ENCODE assay signal across 1 cellular context in genomic region chr17:82300707-82301270, GRCh38.
A peak's percentile ranks its signal among the peaks of the same experiment; 100 is the strongest.
TF ChIP-seq lines count a peak whose summit lies in the region.

No MANE protein-coding gene starts in this region.

TF ChIP-seq in A549, 52 proteins besides CTCF, POLR2A, EP300 and RAD21 (continued from another document):
- no peak for TF ChIP-seq RNF2 (IDR thresholded peaks at IDR 0.05; ENCODE audit: borderline replicate concordance, low read depth)
- no peak for TF ChIP-seq JUNB (IDR thresholded peaks at IDR 0.05)
- no peak for TF ChIP-seq HEYL (CRISPR knock-in tag; IDR thresholded peaks at IDR 0.05)
- no peak for TF ChIP-seq HOXB13 (CRISPR knock-in tag; IDR thresholded peaks at IDR 0.05; ENCODE audit: low read depth)
- TF ChIP-seq BHLHE40 (IDR thresholded peaks at IDR 0.05; ENCODE audit: low read depth, low read length) = no peak
- TF ChIP-seq EHMT2 (IDR thresholded peaks at IDR 0.05; ENCODE audit: low read depth) = no peak
- no peak for TF ChIP-seq TP53 (CRISPR knock-in tag; IDR thresholded peaks at IDR 0.05)
- TF ChIP-seq SMC3 (IDR thresholded peaks at IDR 0.05) = peak; percentile 91
- TF ChIP-seq HOXB5 (CRISPR knock-in tag; IDR thresholded peaks at IDR 0.05) = peak; percentile 52; the same call in 1 of the 2 replicates
- TF ChIP-seq NPAS2 (CRISPR knock-in tag; IDR thresholded peaks at IDR 0.05; ENCODE audit: borderline replicate concordance) = no peak
- no peak for TF ChIP-seq CEBPB (IDR thresholded peaks at IDR 0.05)
- TF ChIP-seq E2F6 (IDR thresholded peaks at IDR 0.05; ENCODE audit: borderline replicate concordance, low read depth) = no peak
- TF ChIP-seq BCL3 (IDR thresholded peaks at IDR 0.05) = no peak
- no peak for TF ChIP-seq CHD4 (IDR thresholded peaks at IDR 0.05; ENCODE audit: borderline replicate concordance)
- peak; percentile 52; the same call in 1 of the 2 replicates for TF ChIP-seq MYC (IDR thresholded peaks at IDR 0.05; ENCODE audit: borderline replicate concordance, low read length)
- no peak for TF ChIP-seq HMGXB4 (CRISPR knock-in tag; IDR thresholded peaks at IDR 0.05; ENCODE audit: borderline replicate concordance)
- TF ChIP-seq ZNF302 (CRISPR knock-in tag; IDR thresholded peaks at IDR 0.05) = no peak
- TF ChIP-seq MAX (IDR thresholded peaks at IDR 0.05) = peak; percentile 62
- no peak for TF ChIP-seq HOXA7 (CRISPR knock-in tag; IDR thresholded peaks at IDR 0.05)
